ENCODE assay signal across 25 cellular contexts in the genomic region with DNA sequence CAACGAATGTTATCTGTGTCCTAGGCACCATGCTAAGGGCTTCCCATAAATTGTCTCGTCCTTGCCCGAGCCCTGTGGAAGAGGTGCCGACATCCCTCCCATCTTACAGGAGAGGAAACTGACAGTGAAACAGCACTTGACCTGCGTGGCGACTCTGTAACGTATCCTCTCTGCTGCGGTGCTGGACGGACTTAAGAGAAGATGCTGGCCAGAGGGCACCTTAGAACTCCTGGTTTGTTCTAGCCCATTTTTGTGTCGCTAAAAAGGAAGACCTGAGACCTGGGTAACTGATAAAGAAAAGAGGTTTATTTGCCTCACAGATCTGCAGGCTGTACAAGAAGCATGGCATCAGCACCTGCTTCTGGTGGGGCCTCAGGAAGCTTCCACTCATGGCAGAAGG.
"Had no signal": no experiment of that assay in that cellular context is flagged by ENCODE, and none has a peak within 500 bp of the region (broad histone marks: within the 10 kb centered on the region; RNA-seq: fewer than 3 reads in every experiment).

No MANE protein-coding gene starts in this region.

- H3K36me3 ChIP-seq: adrenal gland, WERI-Rb-1 had no signal

- H3K9me3 ChIP-seq: adrenal gland, body of pancreas had no signal

- DNase-seq: activated B cell treated with CpG ODN at 0.5 μM for 24 hours; activated CD4-positive, alpha-beta T cell treated with anti-CD3 and anti-CD28 coated beads for 48 hours; activated CD4-positive, alpha-beta T cell treated with anti-CD3 and anti-CD28 coated beads, Interleukin-2, amount 50 U/mL, for 1 hour; activated CD4-positive, alpha-beta T cell treated with anti-CD3 and anti-CD28 coated beads, Interleukin-2, amount 50 U/mL, for 48 hours; activated CD8-positive, alpha-beta memory T cell treated with anti-CD3 and anti-CD28 coated beads for 24 hours; activated CD8-positive, alpha-beta memory T cell treated with anti-CD3 and anti-CD28 coated beads, Interleukin-2, amount 50 U/mL, for 4 hours; activated CD8-positive, alpha-beta T cell treated with anti-CD3 and anti-CD28 coated beads for 36 hours; activated effector memory CD4-positive, alpha-beta T cell treated with anti-CD3 and anti-CD28 coated beads, Interleukin-2, amount 50 U/mL, for 16 hours; activated naive CD4-positive, alpha-beta T cell treated with anti-CD3 and anti-CD28 coated beads for 36 hours; activated naive CD8-positive, alpha-beta T cell treated with anti-CD3 and anti-CD28 coated beads for 36 hours; activated naive CD8-positive, alpha-beta T cell treated with anti-CD3 and anti-CD28 coated beads, Interleukin-2, amount 50 U/mL, for 24 hours; activated T-cell treated with anti-CD3 and anti-CD28 coated beads, Interleukin-2, amount 50 U/mL, for 1 hour; activated T-cell treated with anti-CD3 and anti-CD28 coated beads, Interleukin-2, amount 50 U/mL, for 48 hours; amygdala; aorta; body of pancreas; caudate nucleus; cortex of kidney; dermis blood vessel endothelial cell; effector CD8-positive, alpha-beta T cell; foreskin fibroblast; T-helper 2 cell; WERI-Rb-1 had no signal

- H3K27ac ChIP-seq: adrenal gland, body of pancreas, epithelial cell of prostate, WERI-Rb-1 had no signal

- H3K4me1 ChIP-seq: adrenal gland had no signal

- H3K4me3 ChIP-seq: adrenal gland, body of pancreas had no signal

- H3K27me3 ChIP-seq: adrenal gland, body of pancreas had no signal
